Comparison of ENCODE assay signal across 21 cellular contexts in genomic region chr13:57311009-57311586, GRCh38.
A peak's percentile ranks its signal among the peaks of the same experiment; 100 is the strongest.
DNase-seq lines count a peak whose midpoint lies in the region; ATAC-seq and TF ChIP-seq lines count a peak whose summit lies in the region.
"Had no signal": no experiment of that assay in that cellular context is flagged by ENCODE, and none has a peak within 500 bp of the region (broad histone marks: within the 10 kb centered on the region; RNA-seq: fewer than 3 reads in every experiment).

No MANE protein-coding gene starts in this region.

- no peaks in the 10 kb centered on the region for H3K36me3 Mint-ChIP-seq in GM23338 (ENCODE audit: low read depth)
- no peaks in the 10 kb centered on the region for H3K36me3 Mint-ChIP-seq in endodermal cell (ENCODE audit: low read depth)
- H3K36me3 Mint-ChIP-seq: CD4-positive, CD25-positive, alpha-beta regulatory T cell had no signal

- BruUV-seq in mammary epithelial cell (replicated peaks; lab: Mats Ljungman, UMichigan): no TSS peak

- no peaks in the 10 kb centered on the region for H3K9me3 ChIP-seq in endodermal cell (ENCODE audit: control insufficient read depth, low read length)
- peaks cover 4% of the 10 kb centered on the region for H3K9me3 ChIP-seq in mammary epithelial cell (replicated peaks; ENCODE audit: insufficient read depth, low read length)
- H3K9me3 ChIP-seq: MG63, Peyer's patch, SK-N-SH had no signal

- H3F3A ChIP-seq in GM23338 (replicated peaks; ENCODE audit: low read depth): no peaks in the 10 kb centered on the region

- H3K27ac Mint-ChIP-seq in GM23338: no peak overlapping the region
- H3K27ac Mint-ChIP-seq in endodermal cell: no peak overlapping the region
- H3K27ac Mint-ChIP-seq: CD4-positive, CD25-positive, alpha-beta regulatory T cell; HFFc6 had no signal

- dilution Hi-C loops in mammary epithelial cell (cut with HindIII; ENCODE audit: low sequenced_read_pairs): no loop called here

- H3K27me3 ChIP-seq in GM23338 (ENCODE audit: insufficient read depth) (no peaks in the 10 kb centered on the region), endodermal cell (ENCODE audit: control insufficient read depth, insufficient read depth, low read length, poor library complexity, severe bottlenecking) (no peaks in the 10 kb centered on the region), mammary epithelial cell (ENCODE audit: insufficient read depth, low read length) (no peaks in the 10 kb centered on the region)
- H3K27me3 ChIP-seq: MG63, Peyer's patch had no signal

- H3K36me3 ChIP-seq in GM23338 (ENCODE audit: insufficient read depth) (no peaks in the 10 kb centered on the region), endodermal cell (ENCODE audit: control insufficient read depth, insufficient read depth, low read length) (no peaks in the 10 kb centered on the region), mammary epithelial cell (ENCODE audit: insufficient read depth, low read length) (no peaks in the 10 kb centered on the region)
- H3K36me3 ChIP-seq: MG63, Peyer's patch had no signal

- H3K9me2 ChIP-seq in GM23338 (ENCODE audit: insufficient read depth): no peaks in the 10 kb centered on the region
- H3K9me2 ChIP-seq: SK-N-SH had no signal

- H2AFZ ChIP-seq in GM23338: peak overlapping the region; percentile 88
- no peak overlapping the region for H2AFZ ChIP-seq in mammary epithelial cell (ENCODE audit: low read depth, low read length)
- H2AFZ ChIP-seq: GM23248 had no signal

- TF ChIP-seq CTCF in GM23338 (conservative IDR thresholded peaks at IDR 0.05; ENCODE audit: low read depth in 2 of 2): no peak
- TF ChIP-seq CTCF in endodermal cell (conservative IDR thresholded peaks at IDR 0.05): no peak
- TF ChIP-seq CTCF in mammary epithelial cell (conservative IDR thresholded peaks at IDR 0.05 in 1 of 2, IDR thresholded peaks at IDR 0.05 in 1 of 2; ENCODE audit: extremely low read depth in 1 of 2, insufficient read depth in 1 of 2, low read depth in 1 of 2, low read length in 2 of 2): no peak

- 43 to 56% methylated on average over 4 to 14 of the region's 15 CpGs for WGBS in endodermal cell (ENCODE audit: insufficient coverage in 1 of 2, insufficient read length in 1 of 2), 2 experiments
- WGBS in mammary epithelial cell (ENCODE audit: low coverage, missing lambda C conversion rate): 64% methylated on average over 13 of the region's 15 CpGs

- H3K9ac ChIP-seq in endodermal cell (ENCODE audit: extremely low read depth, low read length, poor library complexity, severe bottlenecking) (no peak overlapping the region), mammary epithelial cell (ENCODE audit: insufficient read depth, low read length) (no peak overlapping the region)
- H3K9ac ChIP-seq: GM23248, SK-N-SH had no signal

- H4K20me1 ChIP-seq in GM23338 (replicated peaks; ENCODE audit: insufficient read depth) (no peaks in the 10 kb centered on the region; the same call in 1 of the 2 replicates), mammary epithelial cell (ENCODE audit: insufficient read depth, low read length) (no peaks in the 10 kb centered on the region)

- H3K9me3 Mint-ChIP-seq in GM23338 (no peaks in the 10 kb centered on the region), endodermal cell (no peaks in the 10 kb centered on the region)

- intact Hi-C loops in mammary epithelial cell (cut with micrococcal nuclease) (no loop called here), posterior vena cava (cut with DNase I) (no loop called here)

- H3K79me2 ChIP-seq in GM23338 (replicated peaks; ENCODE audit: insufficient read depth) (no peaks in the 10 kb centered on the region), mammary epithelial cell (ENCODE audit: insufficient read depth, low read length) (no peaks in the 10 kb centered on the region)

- H3K4me1 ChIP-seq in GM23338 (ENCODE audit: insufficient read depth): peaks cover 10% of the 10 kb centered on the region
- H3K4me1 ChIP-seq in endodermal cell (ENCODE audit: control insufficient read depth, insufficient read depth, low read length): peaks cover 5% of the 10 kb centered on the region
- H3K4me1 ChIP-seq in mammary epithelial cell (ENCODE audit: insufficient read depth, low read length): no peaks in the 10 kb centered on the region
- H3K4me1 ChIP-seq: Peyer's patch had no signal

- H3K4me1 Mint-ChIP-seq in GM23338 (peaks cover 10% of the 10 kb centered on the region; the same call in 2 of the 3 replicates), endodermal cell (peaks cover 7% of the 10 kb centered on the region)
- H3K4me1 Mint-ChIP-seq: CD4-positive, CD25-positive, alpha-beta regulatory T cell had no signal

- H3K4me3 Mint-ChIP-seq in GM23338 (peak overlapping the region; percentile 40; the same call in 2 of the 3 replicates), endodermal cell (peak overlapping the region; percentile 51)
- H3K4me3 Mint-ChIP-seq: CD4-positive, CD25-positive, alpha-beta regulatory T cell; HFFc6 had no signal

- peak; percentile 41 for DNase-seq in GM23338 (ENCODE audit: low spot score)
- peak; percentile 11 to 34 for DNase-seq in NCI-H446 (lab: John Stamatoyannopoulos, UW)
- peak; percentile 77 for DNase-seq in endodermal cell
- peak; percentile 21 for DNase-seq in iPS-NIHi7 (ENCODE audit: extremely low spot score)
- no peak for DNase-seq in mammary epithelial cell
- DNase-seq in posterior vena cava (ENCODE audit: low spot score): no peak
- DNase-seq: CD4-positive, CD25-positive, alpha-beta regulatory T cell; DMS79; GM23248; HFFc6; MG63; NCI-H1417 treated with DMSO at 0.1 percent for 48 hours; NCI-H2081; NCI-H345; NCI-H82; Right ventricle myocardium superior; SK-N-SH had no signal

- peak; percentile 96 for ATAC-seq in GM23338
- no peak for ATAC-seq in GM18517 (IDR thresholded peaks at IDR 0.05; ENCODE audit: unreplicated experiment)
- no peak for ATAC-seq in GM19023 (IDR thresholded peaks at IDR 0.05; ENCODE audit: unreplicated experiment)

- in situ Hi-C loops in mammary epithelial cell (cut with MboI; ENCODE audit: low sequenced_read_pairs in 2 of 2): no loop called here

- CTCF ChIA-PET in mammary epithelial cell (lab: Charles Lee; ENCODE audit: low non-redundant PET): no interaction called here

- no peak overlapping the region for H3K27ac ChIP-seq in GM23338 (ENCODE audit: low read depth)
- H3K27ac ChIP-seq in endodermal cell (ENCODE audit: low read depth, low read length): no peak overlapping the region
- H3K27ac ChIP-seq in mammary epithelial cell (ENCODE audit: insufficient read depth, low read depth, low read length): no peak overlapping the region
- H3K27ac ChIP-seq: GM23248, HL-60, Peyer's patch had no signal

- H3K4me2 ChIP-seq in GM23338 (peak overlapping the region; percentile 53; the same call in 1 of the 2 replicates), mammary epithelial cell (ENCODE audit: insufficient read depth, low read depth, low read length) (no peak overlapping the region)
- H3K4me2 ChIP-seq: SK-N-SH had no signal

- peaks cover 2% of the 10 kb centered on the region for H3K27me3 Mint-ChIP-seq in GM23338 (ENCODE audit: insufficient read depth, low read depth, poor library complexity)
- H3K27me3 Mint-ChIP-seq in endodermal cell (ENCODE audit: insufficient read depth): peaks cover 4% of the 10 kb centered on the region
- H3K27me3 Mint-ChIP-seq: CD4-positive, CD25-positive, alpha-beta regulatory T cell had no signal

- H3K4me3 ChIP-seq in GM23338 (no peak overlapping the region), endodermal cell (ENCODE audit: low read length) (no peak overlapping the region), mammary epithelial cell (replicated peaks in 1 of 3; ENCODE audit: insufficient read depth in 1 of 3, low read depth in 2 of 3, low read length in 3 of 3) (no peak overlapping the region)
- H3K4me3 ChIP-seq: GM23248, MG63, Peyer's patch had no signal

TF ChIP-seq in GM23338, 12 proteins besides CTCF, POLR2A, EP300 and RAD21 (continues in another document):
- TF ChIP-seq NANOG (IDR thresholded peaks at IDR 0.05; ENCODE audit: borderline replicate concordance) (no peak), REST (IDR thresholded peaks at IDR 0.05; ENCODE audit: unreplicated experiment) (no peak)

Comparison
In these comparisons a context has a peak if more than half of its experiments do, and no peak if none do; other contexts are left out.
1. DNase-seq: peak in GM23338 (single experiment), NCI-H446 (2 of 2), endodermal cell (single experiment) and iPS-NIHi7 (single experiment); none in mammary epithelial cell (single experiment) and posterior vena cava (single experiment).